12 cellular contexts compared by ENCODE assay signal in the genomic region with DNA sequence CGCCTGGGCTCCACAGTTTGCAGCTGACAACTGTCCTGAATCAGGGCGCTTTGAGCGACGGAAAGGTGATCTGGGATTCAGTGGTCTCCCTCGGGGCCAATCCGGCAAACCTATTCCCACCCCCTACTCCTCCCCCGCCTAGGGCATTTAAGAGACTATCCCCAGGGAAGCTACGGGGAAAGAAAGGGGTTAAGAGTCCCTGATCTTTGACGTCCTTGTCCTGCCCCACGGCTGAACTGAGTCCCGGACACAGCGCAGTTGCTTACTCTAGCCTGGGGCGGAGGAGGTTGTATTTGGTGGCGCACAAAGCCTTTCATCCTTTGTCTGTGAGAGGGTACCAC. TPM values are rescaled to one million over a fixed set of nuclear protein-coding genes. Genes with fewer than 3 reads are reported as not detected.
DNase-seq lines count a peak whose midpoint lies in the region; ATAC-seq and TF ChIP-seq lines count a peak whose summit lies in the region.
"Had no signal": no experiment of that assay in that cellular context is flagged by ENCODE, and none has a peak within 500 bp of the region (broad histone marks: within the 10 kb centered on the region; RNA-seq: fewer than 3 reads in every experiment).

No MANE protein-coding gene starts in this region.

- no peak overlapping the region for H3K4me3 Mint-ChIP-seq in mesothelial cell of epicardium

- H3K36me3 ChIP-seq in ascending aorta (no peaks in the 10 kb centered on the region), sigmoid colon (no peaks in the 10 kb centered on the region)

- TF ChIP-seq POLR2A in sigmoid colon (IDR thresholded peaks at IDR 0.05): no peak

- DNase-seq in ELF-1 (ENCODE audit: low read depth, low spot score) (peak; percentile 70), ascending aorta (ENCODE audit: low spot score in 2 of 2) (no peak), iPS-NIHi11 (ENCODE audit: low spot score) (peak; percentile 8), sigmoid colon (no peak), mesothelial cell of epicardium (ENCODE audit: low spot score in 2 of 2, unreplicated experiment in 2 of 2) (no peak)
- DNase-seq: cortex of kidney; NCI-H345; stimulated activated CD4-positive, alpha-beta T cell treated with anti-CD3 and anti-CD28 coated beads, Interleukin-2, amount 100 ng/mL, for 48 hours had no signal

- ATAC-seq in HG03469 (IDR thresholded peaks at IDR 0.05; ENCODE audit: unreplicated experiment): no peak
- ATAC-seq in HG02642 (IDR thresholded peaks at IDR 0.05; ENCODE audit: poor library complexity, unreplicated experiment): no peak
- ATAC-seq in GM21576 (IDR thresholded peaks at IDR 0.05; ENCODE audit: unreplicated experiment): no peak

- no peaks in the 10 kb centered on the region for H3K27me3 ChIP-seq in ascending aorta
- H3K27me3 ChIP-seq in sigmoid colon: peaks cover 12 to 48% (median 24%) of the 10 kb centered on the region in 3 donors

- H3K4me3 ChIP-seq in ascending aorta (peak overlapping the region; percentile 63 to 69), sigmoid colon (peak overlapping the region in 3 of 4 donors; percentile 48 to 59 (median 52))

- H3K9me3 ChIP-seq in ascending aorta: no peaks in the 10 kb centered on the region
- no peaks in the 10 kb centered on the region for H3K9me3 ChIP-seq in sigmoid colon

- peaks cover 91% of the 10 kb centered on the region for H3K27me3 Mint-ChIP-seq in mesothelial cell of epicardium (ENCODE audit: low read depth)

- intact Hi-C loops in ascending aorta (cut with DNase I) (no loop called here), sigmoid colon (cut with DNase I) (no loop called here)

- H3K27ac Mint-ChIP-seq in mesothelial cell of epicardium: no peak overlapping the region

- H3K36me3 Mint-ChIP-seq in mesothelial cell of epicardium: no peaks in the 10 kb centered on the region

- H3K9me3 Mint-ChIP-seq in mesothelial cell of epicardium: no peaks in the 10 kb centered on the region

- H3K4me1 Mint-ChIP-seq in mesothelial cell of epicardium: peaks cover 30% of the 10 kb centered on the region

- H3K4me1 ChIP-seq in ascending aorta (peaks cover 5 to 13% of the 10 kb centered on the region in 2 donors), sigmoid colon (peaks cover 0 to 40% (median 30%) of the 10 kb centered on the region in 4 donors)

- no peak for TF ChIP-seq EP300 in sigmoid colon (IDR thresholded peaks at IDR 0.05)

- WGBS in sigmoid colon, 2 donors: 6 to 13% methylated on average over 14 of the region's 14 CpGs

- TF ChIP-seq CTCF in ascending aorta (IDR thresholded peaks at IDR 0.05) (no peak), sigmoid colon (IDR thresholded peaks at IDR 0.05) (no peak), mesothelial cell of epicardium (IDR thresholded peaks at IDR 0.05; ENCODE audit: unreplicated experiment) (no peak)

- H3K27ac ChIP-seq in ascending aorta (no peak overlapping the region), sigmoid colon (no peak overlapping the region)
- H3K27ac ChIP-seq: VCaP had no signal

RNA-seq across cellular contexts. Expression of a gene that starts 3.4 kb away (rescaled TPM):
- 0.21 TPM for total RNA-seq in ascending aorta
- total RNA-seq in sigmoid colon: 1 to 10 TPM in 2 of 4 donors, under 1 TPM in 2; 0.27 to 1.9 (median 0.95) TPM
- polyA plus RNA-seq in sigmoid colon: under 1 TPM in 1 of 3 donors, not detected in 2; 0.03 TPM
- total RNA-seq in mesothelial cell of epicardium: 0.16 to 0.43 TPM (median 0.38 TPM) in 3 replicates

Comparison
In these comparisons a context has a peak if more than half of its experiments do, and no peak if none do; other contexts are left out.
1. DNase-seq: peak in ELF-1 (single experiment) and iPS-NIHi11 (single experiment); none in ascending aorta (0 of 2), sigmoid colon (single experiment) and mesothelial cell of epicardium (0 of 2).